In the genomic region with DNA sequence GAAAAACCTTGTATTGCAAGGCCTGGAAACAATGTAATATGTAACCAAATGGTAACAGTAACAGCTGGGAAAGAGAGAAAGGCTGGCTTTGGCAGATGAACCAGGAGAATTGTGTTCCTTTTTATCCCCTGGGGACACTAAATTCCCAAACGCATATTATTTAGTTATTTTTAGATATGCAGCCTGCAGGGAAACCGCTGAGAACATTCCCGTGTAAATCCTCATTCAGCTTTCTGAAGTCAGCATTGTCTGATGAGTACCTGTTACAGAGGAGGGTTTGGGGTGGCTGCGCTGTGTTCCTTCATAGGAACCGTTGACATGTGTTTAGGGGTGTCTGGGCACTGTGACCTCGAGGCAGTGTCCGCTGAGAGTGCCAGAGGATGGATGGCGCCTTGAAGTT, we compare ENCODE assay signal across 26 cellular contexts.
DNase-seq lines count a peak whose midpoint lies in the region; FAIRE-seq and TF ChIP-seq lines count a peak whose summit lies in the region.
"Had no signal": no experiment of that assay in that cellular context is flagged by ENCODE, and none has a peak within 500 bp of the region (broad histone marks: within the 10 kb centered on the region; RNA-seq: fewer than 3 reads in every experiment).

No MANE protein-coding gene starts in this region.

- no peak for TF ChIP-seq CTCF in H1 (IDR thresholded peaks at IDR 0.05; ENCODE audit: control extremely low read depth in 1 of 3, insufficient read depth in 1 of 3, low read depth in 1 of 3, low read length in 3 of 3)
- no peak for TF ChIP-seq CTCF in right atrium auricular region (IDR thresholded peaks at IDR 0.05)
- TF ChIP-seq CTCF in smooth muscle cell (IDR thresholded peaks at IDR 0.05; ENCODE audit: borderline replicate concordance, insufficient read depth, poor library complexity, severe bottlenecking) = no peak

- H4K20me1 ChIP-seq in H1 (replicated peaks in 1 of 2; ENCODE audit: control insufficient read depth in 1 of 2, insufficient read depth in 2 of 2, low read length in 2 of 2) (no peaks in the 10 kb centered on the region), smooth muscle cell (ENCODE audit: low read depth) (no peaks in the 10 kb centered on the region)

- no peaks in the 10 kb centered on the region for H3K9me3 ChIP-seq in H1 (ENCODE audit: insufficient read depth in 2 of 2, low read depth in 1 of 2, low read length in 1 of 2)
- no peaks in the 10 kb centered on the region for H3K9me3 ChIP-seq in right atrium auricular region
- H3K9me3 ChIP-seq in smooth muscle cell (replicated peaks; ENCODE audit: low read depth) = no peaks in the 10 kb centered on the region
- no peaks in the 10 kb centered on the region for H3K9me3 ChIP-seq in small intestine (ENCODE audit: control insufficient read depth, low read depth)
- H3K9me3 ChIP-seq: breast epithelium, sigmoid colon had no signal

- no peak overlapping the region for H2BK15ac ChIP-seq in H1 (ENCODE audit: low read length)

- no peaks in the 10 kb centered on the region for H3K79me1 ChIP-seq in H1 (ENCODE audit: low read depth, low read length)

- H2BK120ac ChIP-seq in H1 (replicated peaks; ENCODE audit: low read depth, low read length) = no peak overlapping the region

- no peaks in the 10 kb centered on the region for H3K27me3 ChIP-seq in H7 (ENCODE audit: control insufficient read depth, insufficient read depth, low read length)
- no peaks in the 10 kb centered on the region for H3K27me3 ChIP-seq in H1 (replicated peaks in 1 of 4; ENCODE audit: control insufficient read depth in 3 of 4, extremely low read depth in 1 of 4, insufficient read depth in 3 of 4, low read length in 3 of 4)
- no peaks in the 10 kb centered on the region for H3K27me3 ChIP-seq in right atrium auricular region
- peaks cover 4% of the 10 kb centered on the region for H3K27me3 ChIP-seq in smooth muscle cell (ENCODE audit: low read depth)
- no peaks in the 10 kb centered on the region for H3K27me3 ChIP-seq in small intestine (ENCODE audit: control insufficient read depth in 2 of 2, insufficient read depth in 2 of 2, low read length in 2 of 2)
- H3K27me3 ChIP-seq: breast epithelium, sigmoid colon had no signal

- no peak overlapping the region for H3K56ac ChIP-seq in H1 (replicated peaks; ENCODE audit: insufficient read length, low read depth, low read length)

- H3K36me3 ChIP-seq in H7 (replicated peaks; ENCODE audit: control insufficient read depth, insufficient read depth, low read length) (no peaks in the 10 kb centered on the region), H1 (ENCODE audit: control insufficient read depth in 2 of 4, insufficient read depth in 4 of 4, low read length in 3 of 4) (no peaks in the 10 kb centered on the region), right atrium auricular region (no peaks in the 10 kb centered on the region), smooth muscle cell (ENCODE audit: low read depth) (no peaks in the 10 kb centered on the region), small intestine (ENCODE audit: control insufficient read depth in 2 of 2, insufficient read depth in 2 of 2, low read length in 2 of 2) (no peaks in the 10 kb centered on the region)
- H3K36me3 ChIP-seq: breast epithelium, sigmoid colon had no signal

- no peak overlapping the region for H3K23ac ChIP-seq in H1 (ENCODE audit: insufficient read length)

- no peak overlapping the region for H2BK5ac ChIP-seq in H1 (ENCODE audit: low read depth, low read length)

- CTCF ChIA-PET in H1 (lab: Charles Lee; ENCODE audit: partially characterized antibody) = interaction anchor here (0.6 to 2.6 kb wide), 2 partner anchors 91 to 350 kb away, joined by 3 to 7 read pairs; no protein-coding TSS in a partner anchor

- no peak overlapping the region for H4K91ac ChIP-seq in H1 (replicated peaks; ENCODE audit: insufficient read length, low read length)

- H3K4me1 ChIP-seq in H1 (replicated peaks in 1 of 4; ENCODE audit: control insufficient read depth in 3 of 4, insufficient read depth in 4 of 4, low read length in 3 of 4) (peaks cover 9 to 36% (median 19%) of the 10 kb centered on the region in 4 experiments), right atrium auricular region (peaks cover 0 to 27% of the 10 kb centered on the region in 2 donors), smooth muscle cell (ENCODE audit: low read depth) (peaks cover 24% of the 10 kb centered on the region), small intestine (ENCODE audit: control insufficient read depth in 2 of 2, insufficient read depth in 1 of 2, low read depth in 1 of 2, low read length in 1 of 2) (no peaks in the 10 kb centered on the region)
- H3K4me1 ChIP-seq: breast epithelium had no signal

- WGBS in H1 (ENCODE audit: extremely low coverage in 1 of 2, insufficient coverage in 1 of 2, insufficient read length in 1 of 2, insufficient replicate concordance in 2 of 2, low coverage in 1 of 2, low lambda C conversion rate in 2 of 2, missing lambda C conversion rate in 1 of 2), 2 experiments = 80% methylated on average over 8 of the region's 8 CpGs; no CpG with 5 or more reads in 1 of the 2 experiments
- 67% methylated on average over 8 of the region's 8 CpGs for WGBS in smooth muscle cell (ENCODE audit: low lambda C conversion rate)
- WGBS in small intestine, 3 donors = 70 to 80% (median 79%) methylated on average over 8 of the region's 8 CpGs

- 0 out of 2 replicates have a peak overlapping the region, but pooled peaks have one; percentile 50 for H2BK12ac ChIP-seq in H1 (ENCODE audit: low read depth, low read length)

- H3K4ac ChIP-seq in H1 (replicated peaks; ENCODE audit: insufficient read length, low read depth, low read length) = no peak overlapping the region

- DNase-seq in H7 (peak; percentile 22), H1 (ENCODE audit: low read depth in 1 of 2, low spot score in 2 of 2) (no peak), right atrium auricular region (ENCODE audit: low spot score) (peak; percentile 50), smooth muscle cell (lab: John Stamatoyannopoulos, UW; ENCODE audit: unreplicated experiment) (no peak), GOT3 (lab: John Stamatoyannopoulos, UW) (no peak), GM12892 (ENCODE audit: insufficient read length) (no peak), small intestine (no peak), cerebellar cortex (ENCODE audit: low spot score) (no peak)
- DNase-seq: activated CD8-positive, alpha-beta T cell treated with anti-CD3 and anti-CD28 coated beads, Interleukin-2, amount 10 ng/mL, durations not matched to agents 7 days and 5 days; activated naive CD8-positive, alpha-beta T cell treated with anti-CD3 and anti-CD28 coated beads for 36 hours; activated T-cell treated with anti-CD3 and anti-CD28 coated beads, Interleukin-2, amount 50 U/mL, for 48 hours; DMS 273 treated with DMSO at 0.1 percent for 48 hours; NCI-H1436; NCI-H345; NK-92 treated with Interleukin-12 subunit alpha and Interleukin-12 subunit beta, amount 100 ng/mL, for 24 hours; sigmoid colon; stimulated activated CD4-positive, alpha-beta T cell treated with anti-CD3 and anti-CD28 coated beads, Interleukin-2, amount 100 ng/mL, for 24 hours; stimulated activated naive CD4-positive, alpha-beta T cell treated with Interleukin-2 at 50 U/mL for 16 hours; T1000 had no signal

- no peak overlapping the region for H2AFZ ChIP-seq in H1 (ENCODE audit: low read length)
- no peak overlapping the region for H2AFZ ChIP-seq in smooth muscle cell (ENCODE audit: low read depth)

- H2BK20ac ChIP-seq in H1 (ENCODE audit: low read length) = no peak overlapping the region

- no peaks in the 10 kb centered on the region; the same call in 1 of the 2 replicates for H3K23me2 ChIP-seq in H1 (ENCODE audit: low read depth, low read length)

- H4K5ac ChIP-seq in H1 (ENCODE audit: insufficient read length, low read depth, low read length) = no peak overlapping the region

- no peak overlapping the region for H3K27ac ChIP-seq in H1 (ENCODE audit: low read depth, low read length)
- peak overlapping the region; percentile 44 to 71 for H3K27ac ChIP-seq in right atrium auricular region
- H3K27ac ChIP-seq in smooth muscle cell (ENCODE audit: low read depth) = peak overlapping the region; percentile 30
- no peak overlapping the region for H3K27ac ChIP-seq in small intestine (ENCODE audit: low read depth in 1 of 2, low read length in 1 of 2)
- H3K27ac ChIP-seq: C4-2B, epithelial cell of prostate, HL-60 had no signal

- FAIRE-seq in H1 (lab: Jason Lieb, UNC) (peak; percentile 60), GM12892 (lab: Jason Lieb, UNC) (no peak), small intestine (lab: Jason Lieb, UNC) (no peak)
- FAIRE-seq: G401.6, RCC 7860, urothelium cell line had no signal

- H3K4me3 ChIP-seq in H7 (ENCODE audit: insufficient read depth, low read depth, low read length) = no peak overlapping the region
- H3K4me3 ChIP-seq in H1 (ENCODE audit: extremely low read depth in 1 of 4, insufficient read depth in 2 of 4, low read depth in 3 of 4, low read length in 4 of 4) = no peak overlapping the region
- no peak overlapping the region for H3K4me3 ChIP-seq in right atrium auricular region
- H3K4me3 ChIP-seq in smooth muscle cell = no peak overlapping the region
- H3K4me3 ChIP-seq in small intestine (ENCODE audit: low read depth in 1 of 2, low read length in 2 of 2) = no peak overlapping the region
- H3K4me3 ChIP-seq: breast epithelium, sigmoid colon had no signal

- POLR2A ChIA-PET in H1 (lab: Charles Lee; ENCODE audit: partially characterized antibody) = interaction anchor here (1.7 kb wide), 1 partner anchor 178 kb away, joined by 4 read pairs; no protein-coding TSS in a partner anchor

- TF ChIP-seq EP300 in H1 (IDR thresholded peaks at IDR 0.05; ENCODE audit: borderline replicate concordance in 1 of 2, low read depth in 2 of 2, low read length in 2 of 2) = no peak

- no peak overlapping the region for H4K8ac ChIP-seq in H1 (ENCODE audit: extremely low read depth, insufficient read depth, low read length)

- no peak overlapping the region for H3K4me2 ChIP-seq in H1 (ENCODE audit: insufficient read depth in 1 of 2, low read depth in 2 of 2, low read length in 2 of 2)
- H3K4me2 ChIP-seq in smooth muscle cell = peak overlapping the region; percentile 38

- H3K9ac ChIP-seq in H1 (replicated peaks in 1 of 4; ENCODE audit: extremely low read depth in 1 of 4, low read depth in 3 of 4, low read length in 3 of 4) (no peak overlapping the region), smooth muscle cell (ENCODE audit: low read depth) (no peak overlapping the region)

- no peak overlapping the region for H2AK5ac ChIP-seq in H1 (ENCODE audit: low read depth, low read length)

- no peak for TF ChIP-seq RAD21 in H1 (IDR thresholded peaks at IDR 0.05 in 1 of 2, conservative IDR thresholded peaks at IDR 0.05 in 1 of 2; ENCODE audit: low read depth in 2 of 2, low read length in 2 of 2)

- H3K79me2 ChIP-seq in H1 (ENCODE audit: control insufficient read depth in 1 of 2, insufficient read depth in 2 of 2, low read length in 2 of 2) (no peaks in the 10 kb centered on the region), smooth muscle cell (ENCODE audit: low read depth) (no peaks in the 10 kb centered on the region)

- TF ChIP-seq POLR2A in H1 (IDR thresholded peaks at IDR 0.05; ENCODE audit: control extremely low read depth in 1 of 2, low read depth in 2 of 2, low read length in 2 of 2) = no peak
- no peak for TF ChIP-seq POLR2A in GM12892 (IDR thresholded peaks at IDR 0.05; ENCODE audit: low read depth, low read length)

- H3F3A ChIP-seq in smooth muscle cell (ENCODE audit: low read depth) = no peaks in the 10 kb centered on the region

- H3K14ac ChIP-seq in H1 (ENCODE audit: insufficient read length) = no peak overlapping the region

- H3K18ac ChIP-seq in H1 (ENCODE audit: extremely low read depth, low read length) = no peak overlapping the region; the same call in 1 of the 2 replicates

Comparison
In these comparisons a context has a peak if more than half of its experiments do, and no peak if none do; other contexts are left out.
1. DNase-seq: peak in H7 (single experiment) and right atrium auricular region (single experiment); none in H1 (0 of 2), smooth muscle cell (single experiment), GOT3 (single experiment), GM12892 (single experiment), small intestine (single experiment) and cerebellar cortex (single experiment).
2. H3K27ac ChIP-seq: peak in right atrium auricular region (2 of 2) and smooth muscle cell (single experiment); none in H1 (single experiment) and small intestine (0 of 2).